16 cellular contexts compared by ENCODE assay signal in genomic region chr2:200382883-200383282, GRCh38.
DNase-seq lines count a peak whose midpoint lies in the region; ATAC-seq, FAIRE-seq and TF ChIP-seq lines count a peak whose summit lies in the region.
"Had no signal": no experiment of that assay in that cellular context is flagged by ENCODE, and none has a peak within 500 bp of the region (broad histone marks: within the 10 kb centered on the region; RNA-seq: fewer than 3 reads in every experiment).

No MANE protein-coding gene starts in this region.

- H3K4me2 ChIP-seq in A549 (peak overlapping the region; percentile 72), DND-41 (ENCODE audit: insufficient read depth, low read length) (no peak overlapping the region)

- H3K27me3 Mint-ChIP-seq in activated CD8-positive, alpha-beta T cell treated with anti-CD3 and anti-CD28 coated beads for 36 hours = no peaks in the 10 kb centered on the region
- no peaks in the 10 kb centered on the region for H3K27me3 Mint-ChIP-seq in naive thymus-derived CD8-positive, alpha-beta T cell

- DNase-seq in A549 (ENCODE audit: low read depth in 1 of 2, low spot score in 1 of 2) (no peak), DND-41 (no peak), left lung (no peak), NCI-H345 (lab: John Stamatoyannopoulos, UW) (no peak), NCI-H1105 (lab: John Stamatoyannopoulos, UW) (no peak)
- no peak for DNase-seq in activated CD8-positive, alpha-beta T cell treated with anti-CD3 and anti-CD28 coated beads for 36 hours
- DNase-seq in naive thymus-derived CD8-positive, alpha-beta T cell = no peak
- DNase-seq: activated effector memory CD4-positive, alpha-beta T cell treated with Interleukin-2 at 50 U/mL for 16 hours; BE2C; body of pancreas; NCI-H2029 treated with DMSO at 0.1 percent for 48 hours; NCI-H748 treated with DMSO at 0.1 percent for 48 hours; T-helper 9 cell; thyroid gland had no signal

- no peaks in the 10 kb centered on the region for H3K36me3 ChIP-seq in DND-41 (ENCODE audit: insufficient read depth, low read length)
- H3K36me3 ChIP-seq in left lung = no peaks in the 10 kb centered on the region
- H3K36me3 ChIP-seq: BE2C, thyroid gland had no signal

- H3K4me3 Mint-ChIP-seq in activated CD8-positive, alpha-beta T cell treated with anti-CD3 and anti-CD28 coated beads for 36 hours = no peak overlapping the region
- no peak overlapping the region for H3K4me3 Mint-ChIP-seq in naive thymus-derived CD8-positive, alpha-beta T cell

- CTCF ChIA-PET in A549 (lab: Yijun Ruan, JAX) = no interaction called here
- CTCF ChIA-PET in activated CD8-positive, alpha-beta T cell treated with anti-CD3 and anti-CD28 coated beads for 36 hours (lab: Charles Lee) = interaction anchor here (1.6 kb wide), 1 partner anchor 8 kb away, joined by 3 read pairs; no protein-coding TSS in a partner anchor

- H3K4me1 ChIP-seq in A549 = peaks cover 45% of the 10 kb centered on the region
- peaks cover 11% of the 10 kb centered on the region; the same call in 1 of the 2 replicates for H3K4me1 ChIP-seq in DND-41 (ENCODE audit: insufficient read depth, low read length)
- peaks cover 37 to 45% of the 10 kb centered on the region in 2 donors for H3K4me1 ChIP-seq in left lung

- peak overlapping the region; percentile 33; the same call in 1 of the 2 replicates for H2AFZ ChIP-seq in DND-41 (ENCODE audit: low read depth, low read length)

- no peaks in the 10 kb centered on the region for H3K27me3 ChIP-seq in DND-41 (ENCODE audit: insufficient read depth, low read length, poor library complexity)
- H3K27me3 ChIP-seq in left lung = no peaks in the 10 kb centered on the region
- H3K27me3 ChIP-seq: BE2C, body of pancreas, thyroid gland had no signal

- peak overlapping the region in 1 of 2 experiments; percentile 50; a peak in 1 of 6 replicates for H3K27ac ChIP-seq in A549
- H3K27ac ChIP-seq in DND-41 (ENCODE audit: low read length) = no peak overlapping the region
- H3K27ac ChIP-seq in left lung = peak overlapping the region; percentile 9 to 79
- H3K27ac ChIP-seq: RWPE1 had no signal

- no peaks in the 10 kb centered on the region for H3K79me2 ChIP-seq in DND-41 (ENCODE audit: insufficient read depth, low read length)

- no peak for TF ChIP-seq POLR2A in A549 (IDR thresholded peaks at IDR 0.05; ENCODE audit: low read length)

- no peak overlapping the region for H3K4me3 ChIP-seq in A549
- H3K4me3 ChIP-seq in DND-41 (ENCODE audit: low read depth in 1 of 2, low read length in 2 of 2) = no peak overlapping the region
- H3K4me3 ChIP-seq in left lung = no peak overlapping the region
- H3K4me3 ChIP-seq: body of pancreas, thyroid gland had no signal

- no peaks in the 10 kb centered on the region for H4K20me1 ChIP-seq in DND-41 (ENCODE audit: insufficient read depth, low read length)

- TF ChIP-seq EP300 in A549 (IDR thresholded peaks at IDR 0.05) = no peak

- H3K9me3 Mint-ChIP-seq in activated CD8-positive, alpha-beta T cell treated with anti-CD3 and anti-CD28 coated beads for 36 hours = no peaks in the 10 kb centered on the region
- no peaks in the 10 kb centered on the region for H3K9me3 Mint-ChIP-seq in naive thymus-derived CD8-positive, alpha-beta T cell

- H3K36me3 Mint-ChIP-seq in activated CD8-positive, alpha-beta T cell treated with anti-CD3 and anti-CD28 coated beads for 36 hours (ENCODE audit: low read depth) = no peaks in the 10 kb centered on the region
- no peaks in the 10 kb centered on the region for H3K36me3 Mint-ChIP-seq in naive thymus-derived CD8-positive, alpha-beta T cell

- H3K27ac Mint-ChIP-seq in activated CD8-positive, alpha-beta T cell treated with anti-CD3 and anti-CD28 coated beads for 36 hours = peak overlapping the region; percentile 26
- peak overlapping the region in 1 of 10 donors; percentile 84 for H3K27ac Mint-ChIP-seq in naive thymus-derived CD8-positive, alpha-beta T cell

- WGBS in A549 (ENCODE audit: missing lambda C conversion rate) = 88% methylated on average over 6 of the region's 6 CpGs

- TF ChIP-seq CTCF in A549 (IDR thresholded peaks at IDR 0.05) = no peak
- TF ChIP-seq CTCF in DND-41 (IDR thresholded peaks at IDR 0.05; ENCODE audit: borderline replicate concordance, extremely low read depth, low read length, poor library complexity, severe bottlenecking) = no peak
- TF ChIP-seq CTCF in activated CD8-positive, alpha-beta T cell treated with anti-CD3 and anti-CD28 coated beads for 36 hours (IDR thresholded peaks at IDR 0.05) = no peak
- TF ChIP-seq CTCF in left lung (IDR thresholded peaks at IDR 0.05) = no peak

- H3K9me3 ChIP-seq in A549 (no peaks in the 10 kb centered on the region), DND-41 (ENCODE audit: insufficient read depth, low read length, severe bottlenecking) (no peaks in the 10 kb centered on the region), left lung (no peaks in the 10 kb centered on the region)
- H3K9me3 ChIP-seq: BE2C, body of pancreas, thyroid gland had no signal

- intact Hi-C loops in activated CD8-positive, alpha-beta T cell treated with anti-CD3 and anti-CD28 coated beads for 36 hours (cut with micrococcal nuclease) = no loop called here
- intact Hi-C loops in left lung (cut with DNase I) = no loop called here

- no peak overlapping the region for H3K9ac ChIP-seq in DND-41 (ENCODE audit: low read depth, low read length)

- peaks cover 16% of the 10 kb centered on the region for H3K4me1 Mint-ChIP-seq in activated CD8-positive, alpha-beta T cell treated with anti-CD3 and anti-CD28 coated beads for 36 hours (ENCODE audit: low read depth)
- H3K4me1 Mint-ChIP-seq in naive thymus-derived CD8-positive, alpha-beta T cell = peaks cover 8 to 22% (median 14%) of the 10 kb centered on the region in 4 donors

- POLR2A ChIA-PET in A549 (lab: Yijun Ruan, JAX) = no interaction called here
- POLR2A ChIA-PET in activated CD8-positive, alpha-beta T cell treated with anti-CD3 and anti-CD28 coated beads for 36 hours (lab: Charles Lee) = no interaction called here
- POLR2A ChIA-PET in naive thymus-derived CD8-positive, alpha-beta T cell (lab: Charles Lee) = interaction anchor here (1.0 kb wide), 1 partner anchor 8 kb away, joined by 3 read pairs; no protein-coding TSS in a partner anchor

- FAIRE-seq in A549 (lab: Jason Lieb, UNC) = no peak

- no peak for TF ChIP-seq RAD21 in A549 (conservative IDR thresholded peaks at IDR 0.05 in 1 of 2, IDR thresholded peaks at IDR 0.05 in 1 of 2)

- ATAC-seq in A549 = no peak
- no peak for ATAC-seq in DND-41 (ENCODE audit: insufficient read depth, low read depth)
- ATAC-seq in activated CD8-positive, alpha-beta T cell treated with anti-CD3 and anti-CD28 coated beads for 36 hours = no peak
- no peak for ATAC-seq in left lung
- ATAC-seq in naive thymus-derived CD8-positive, alpha-beta T cell = no peak
- ATAC-seq in GM18517 (IDR thresholded peaks at IDR 0.05; ENCODE audit: unreplicated experiment) = no peak
- ATAC-seq: body of pancreas had no signal

TF ChIP-seq in A549, 52 proteins besides CTCF, POLR2A, EP300 and RAD21 (continues in another document):
- TF ChIP-seq FOXS1 (CRISPR knock-in tag; IDR thresholded peaks at IDR 0.05) = no peak
- no peak for TF ChIP-seq NFE2L2 (conservative IDR thresholded peaks at IDR 0.05; ENCODE audit: low read length)
- TF ChIP-seq NPAS2 (CRISPR knock-in tag; IDR thresholded peaks at IDR 0.05; ENCODE audit: borderline replicate concordance) = no peak
- TF ChIP-seq HOXB13 (CRISPR knock-in tag; IDR thresholded peaks at IDR 0.05; ENCODE audit: low read depth) = no peak
- TF ChIP-seq JUNB (IDR thresholded peaks at IDR 0.05) = no peak
- TF ChIP-seq ZSCAN20 (CRISPR knock-in tag; IDR thresholded peaks at IDR 0.05) = no peak
- no peak for TF ChIP-seq NR3C1 (IDR thresholded peaks at IDR 0.05)
- TF ChIP-seq HES2 (IDR thresholded peaks at IDR 0.05) = no peak
- TF ChIP-seq HEYL (CRISPR knock-in tag; IDR thresholded peaks at IDR 0.05) = no peak
- no peak for TF ChIP-seq MYC (IDR thresholded peaks at IDR 0.05; ENCODE audit: borderline replicate concordance, low read length)
- TF ChIP-seq RARB (CRISPR knock-in tag; IDR thresholded peaks at IDR 0.05) = no peak
- TF ChIP-seq HMGXB4 (CRISPR knock-in tag; IDR thresholded peaks at IDR 0.05; ENCODE audit: borderline replicate concordance) = no peak
- TF ChIP-seq PBX3 (IDR thresholded peaks at IDR 0.05) = no peak
- no peak for TF ChIP-seq HDAC2 (IDR thresholded peaks at IDR 0.05)
- no peak for TF ChIP-seq PHF8 (IDR thresholded peaks at IDR 0.05; ENCODE audit: borderline replicate concordance, low read depth)
